ENCODE assay signal across 23 cellular contexts in the genomic region with DNA sequence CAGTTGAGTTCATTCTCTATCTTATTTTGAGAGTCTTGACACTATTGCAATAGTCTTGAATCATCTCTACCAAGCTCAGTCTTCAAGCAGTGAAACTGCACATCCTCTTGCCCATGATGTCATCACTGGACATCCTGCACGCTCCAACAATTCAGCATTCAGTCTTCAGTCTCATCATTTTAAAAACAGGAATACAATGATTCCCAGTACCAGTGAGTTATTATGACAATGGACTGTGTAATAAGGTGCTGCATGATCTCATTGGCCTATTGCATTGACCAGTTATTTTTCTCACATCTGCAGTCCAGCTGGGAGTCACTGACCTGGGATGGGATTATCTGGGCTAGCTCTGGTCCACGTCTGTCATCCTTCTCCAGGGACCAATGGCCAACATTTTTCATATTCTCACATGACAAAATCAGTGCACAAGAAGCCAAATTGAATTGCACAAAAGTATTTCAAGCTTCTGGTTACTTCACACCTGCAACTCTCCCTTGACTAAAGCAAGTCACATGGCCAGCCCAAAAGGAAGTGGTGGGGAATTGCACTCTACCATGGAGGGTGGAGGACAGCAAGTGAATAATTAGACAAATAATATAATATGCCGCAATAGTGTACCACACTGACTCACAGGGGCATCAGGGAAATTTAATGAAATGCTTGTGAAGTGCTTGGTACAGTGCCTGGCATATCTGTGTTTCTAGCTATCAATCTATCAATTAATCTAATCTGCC. TPM values are rescaled to one million over a fixed set of nuclear protein-coding genes. Genes with fewer than 3 reads are reported as not detected.
"Had no signal": no experiment of that assay in that cellular context is flagged by ENCODE, and none has a peak within 500 bp of the region (broad histone marks: within the 10 kb centered on the region; RNA-seq: fewer than 3 reads in every experiment).

No MANE protein-coding gene starts in this region.

- H3K4me1 ChIP-seq: foreskin keratinocyte, right atrium auricular region, stomach, upper lobe of right lung had no signal

- H3K9me3 ChIP-seq: mucosa of descending colon, right atrium auricular region, stomach, upper lobe of right lung had no signal

- H3K36me3 ChIP-seq: right atrium auricular region, stomach, upper lobe of right lung had no signal

- H3K27ac Mint-ChIP-seq: activated naive CD8-positive, alpha-beta T cell; dendritic cell treated with granulocyte-macrophage colony-stimulating factor and Interleukin-4, amounts not matched to agents 40 ng/mL and 50 ng/mL, for 4 days; naive B cell; progenitor cell of endocrine pancreas had no signal

- H3K9me3 Mint-ChIP-seq: dendritic cell treated with granulocyte-macrophage colony-stimulating factor and Interleukin-4, amounts not matched to agents 40 ng/mL and 50 ng/mL, for 4 days; neural crest cell had no signal

- H3K36me3 Mint-ChIP-seq: activated naive CD8-positive, alpha-beta T cell; naive B cell had no signal

- H3K4me1 Mint-ChIP-seq: naive B cell had no signal

- H3K27me3 ChIP-seq: foreskin keratinocyte, right atrium auricular region, upper lobe of right lung had no signal

- ATAC-seq: esophagus mucosa, foreskin keratinocyte, left ventricle myocardium superior, mucosa of descending colon, upper lobe of right lung had no signal

- FAIRE-seq: kidney had no signal

- DNase-seq: activated CD4-positive, alpha-beta T cell treated with anti-CD3 and anti-CD28 coated beads, Interleukin-2, amount 50 U/mL, for 48 hours; activated gamma-delta T cell treated with Interleukin-2 at 50 U/mL for 16 hours; effector CD8-positive, alpha-beta T cell; foreskin keratinocyte; head of caudate nucleus; kidney; left ventricle myocardium superior; mesenchymal stem cell; mucosa of descending colon; naive B cell; stomach; upper lobe of right lung had no signal

- H3K4me3 Mint-ChIP-seq: activated naive CD8-positive, alpha-beta T cell; dendritic cell treated with granulocyte-macrophage colony-stimulating factor and Interleukin-4, amounts not matched to agents 40 ng/mL and 50 ng/mL, for 4 days; naive B cell; neural crest cell had no signal

- H3K27ac ChIP-seq: foreskin keratinocyte, right atrium auricular region, stomach, upper lobe of right lung had no signal

- H3K4me3 ChIP-seq: mucosa of descending colon, right atrium auricular region, stomach, upper lobe of right lung had no signal

RNA-seq across cellular contexts. Expression of a gene that starts 6.4 kb away (rescaled TPM):
- total RNA-seq: cerebellum; esophagus mucosa; foreskin keratinocyte; kidney; left ventricle myocardium superior; mucosa of descending colon; neural crest cell; osteoblast; progenitor cell of endocrine pancreas; right atrium auricular region; skeletal muscle tissue; T-helper 2 cell treated with Interferon-gamma antibody and Interleukin-4, amounts not matched to agents 100 ng/mL and 5 ng/mL, for 36 hours; temporal lobe; upper lobe of right lung had no signal
- polyA plus RNA-seq: foreskin keratinocyte had no signal

RNA-seq across cellular contexts. Expression of a gene that starts 46.6 kb away (rescaled TPM):
- total RNA-seq: cerebellum; esophagus mucosa; foreskin keratinocyte; kidney; left ventricle myocardium superior; mucosa of descending colon; neural crest cell; osteoblast; progenitor cell of endocrine pancreas; right atrium auricular region; skeletal muscle tissue; stomach; T-helper 2 cell treated with Interferon-gamma antibody and Interleukin-4, amounts not matched to agents 100 ng/mL and 5 ng/mL, for 36 hours; temporal lobe had no signal
- polyA plus RNA-seq: foreskin keratinocyte had no signal
